In genomic region chr10:43594944-43595589, GRCh38 we compare ENCODE assay signal across 7 cellular contexts. TPM values are rescaled to one million over a fixed set of nuclear protein-coding genes. Genes with fewer than 3 reads are reported as not detected.
DNase-seq lines count a peak whose midpoint lies in the region; ATAC-seq and TF ChIP-seq lines count a peak whose summit lies in the region.

No MANE protein-coding gene starts in this region.

- H3K36me3 ChIP-seq in effector memory CD4-positive, alpha-beta T cell (ENCODE audit: control insufficient read depth, insufficient read depth, low read length): no peaks in the 10 kb centered on the region
- no peaks in the 10 kb centered on the region for H3K36me3 ChIP-seq in A673 (ENCODE audit: insufficient read depth, low read length, poor library complexity, severe bottlenecking)

- peak overlapping the region; percentile 59 for H3K4me3 ChIP-seq in effector memory CD4-positive, alpha-beta T cell (ENCODE audit: insufficient read depth, low read depth, low read length, poor library complexity, severe bottlenecking)
- H3K4me3 ChIP-seq in A673 (ENCODE audit: low read depth, low read length, poor library complexity, severe bottlenecking): no peak overlapping the region

- ATAC-seq in GM18873 (IDR thresholded peaks at IDR 0.05; ENCODE audit: low FRiP score, unreplicated experiment) (peak; percentile 97), HG02840 (IDR thresholded peaks at IDR 0.05; ENCODE audit: low FRiP score, unreplicated experiment) (peak; percentile 97)

- no peaks in the 10 kb centered on the region for H3K27me3 ChIP-seq in effector memory CD4-positive, alpha-beta T cell (replicated peaks; ENCODE audit: control insufficient read depth, insufficient read depth, low read length, poor library complexity, severe bottlenecking)
- H3K27me3 ChIP-seq in A673 (replicated peaks; ENCODE audit: insufficient read depth, low read depth, low read length, poor library complexity): no peaks in the 10 kb centered on the region

- CTCF ChIA-PET in A673 (lab: Charles Lee): no interaction called here

- peak overlapping the region; percentile 46 for H3K27ac ChIP-seq in effector memory CD4-positive, alpha-beta T cell (ENCODE audit: insufficient read depth, low read length, poor library complexity, severe bottlenecking)
- no peak overlapping the region for H3K27ac ChIP-seq in A673 (ENCODE audit: low read depth, low read length, poor library complexity, severe bottlenecking)

- POLR2A ChIA-PET in A673 (lab: Charles Lee; ENCODE audit: low non-redundant PET): no interaction called here

- H3K9me3 ChIP-seq in effector memory CD4-positive, alpha-beta T cell (ENCODE audit: control insufficient read depth, low read length): no peaks in the 10 kb centered on the region
- peaks cover 13% of the 10 kb centered on the region for H3K9me3 ChIP-seq in A673 (ENCODE audit: low read depth, low read length, poor library complexity, severe bottlenecking)

- no peak for TF ChIP-seq CTCF in A673 (conservative IDR thresholded peaks at IDR 0.05; ENCODE audit: low read depth, low read length)

- H3K4me1 ChIP-seq in effector memory CD4-positive, alpha-beta T cell (ENCODE audit: control insufficient read depth, insufficient read depth, low read length, poor library complexity, severe bottlenecking): peaks cover 17% of the 10 kb centered on the region
- H3K4me1 ChIP-seq in A673 (ENCODE audit: insufficient read depth, low read length, poor library complexity, severe bottlenecking): no peaks in the 10 kb centered on the region

- peak; percentile 92 for DNase-seq in OCI-M1 (lab: John Stamatoyannopoulos, UW)
- DNase-seq in effector memory CD4-positive, alpha-beta T cell: no peak
- DNase-seq in pulmonary artery endothelial cell (ENCODE audit: low read depth, low spot score): peak; percentile 10
- DNase-seq in NCI-H748 (lab: John Stamatoyannopoulos, UW; ENCODE audit: unreplicated experiment): no peak
- no peak for DNase-seq in A673 (ENCODE audit: low spot score)

- intact Hi-C loops in A673 (cut with micrococcal nuclease; ENCODE audit: unreplicated experiment): no loop called here

- no TSS peak for BruUV-seq in A673 (replicated peaks; lab: Mats Ljungman, UMichigan)

RNA-seq across cellular contexts. Expression of gene ZNF485, which starts 11.2 kb away (rescaled TPM):
- total RNA-seq in pulmonary artery endothelial cell (2.0 and 2.5 TPM in 2 replicates), A673 (2021) (5.1 and 7.2 TPM in 2 replicates)

RNA-seq across cellular contexts. Expression of gene ZNF239, which starts 20.7 kb away (rescaled TPM):
- total RNA-seq in pulmonary artery endothelial cell: 1.1 and 2.2 TPM in 2 replicates
- total RNA-seq in A673 (2021): 7.9 and 9.7 TPM in 2 replicates

RNA-seq across cellular contexts. Expression of gene ZNF32, which starts 53.6 kb away (rescaled TPM):
- total RNA-seq in pulmonary artery endothelial cell (21.0 and 24.6 TPM in 2 replicates), A673 (2021) (37.6 and 40.1 TPM in 2 replicates)

Comparison
In these comparisons a context has a peak if more than half of its experiments do, and no peak if none do; other contexts are left out.
1. DNase-seq: peak in OCI-M1 (single experiment) and pulmonary artery endothelial cell (single experiment); none in effector memory CD4-positive, alpha-beta T cell (0 of 3), NCI-H748 (single experiment) and A673 (single experiment).